In the genomic region with DNA sequence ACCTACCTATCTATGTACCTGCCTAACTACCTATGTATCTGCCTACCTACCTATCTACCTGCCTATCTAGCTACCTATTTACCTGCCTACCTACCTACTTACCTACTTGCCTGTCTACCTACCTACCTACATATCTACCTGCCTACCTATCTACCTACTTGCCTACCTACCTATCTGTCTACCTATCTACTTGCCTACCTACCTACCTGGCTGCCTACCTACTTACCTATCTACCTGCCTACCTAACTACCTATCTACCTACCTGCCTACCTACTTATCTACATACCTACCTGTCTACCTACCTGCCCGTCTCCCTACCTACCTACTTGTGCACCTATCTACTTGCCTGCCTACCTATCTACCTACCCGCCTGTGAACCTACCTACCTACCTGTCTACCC, we compare ENCODE assay signal across 1 cellular context.
TF ChIP-seq lines count a peak whose summit lies in the region.

No MANE protein-coding gene starts in this region.

TF ChIP-seq in HEK293, 187 proteins besides CTCF, POLR2A, EP300 and RAD21 (continued from another document):
- no peak for TF ChIP-seq PBX3 (CRISPR knock-in tag; IDR thresholded peaks at IDR 0.05)
TF ChIP-seq in HEK293: peak in this region for 10.
